Comparison of ENCODE assay signal across 25 cellular contexts in genomic region chr11:113856966-113857759, GRCh38. TPM values are rescaled to one million over a fixed set of nuclear protein-coding genes. Genes with fewer than 3 reads are reported as not detected.
"Had no signal": no experiment of that assay in that cellular context is flagged by ENCODE, and none has a peak within 500 bp of the region (broad histone marks: within the 10 kb centered on the region; RNA-seq: fewer than 3 reads in every experiment).

No MANE protein-coding gene starts in this region.

- H3K36me3 ChIP-seq: uterus had no signal

- H3K9me3 Mint-ChIP-seq: activated B cell treated with CpG ODN at 0.5 μM for 24 hours; activated CD4-positive, alpha-beta memory T cell treated with anti-CD3 and anti-CD28 coated beads for 36 hours; neural crest cell; stimulated activated naive B cell treated with anti-CD40 and anti-IgM and Interleukin-4, amounts not matched to agents 10 μg/mL and 1 μg/mL and 100 μg/mL, for 72 hours had no signal

- H3K27me3 ChIP-seq: body of pancreas, cardiac muscle cell, gastrocnemius medialis, testis, uterus had no signal

- H3K4me3 Mint-ChIP-seq: activated B cell treated with CpG ODN at 0.5 μM for 24 hours; activated CD4-positive, alpha-beta memory T cell treated with anti-CD3 and anti-CD28 coated beads for 36 hours; activated CD4-positive, alpha-beta T cell treated with anti-CD3 and anti-CD28 coated beads for 36 hours; neural crest cell; stimulated activated naive B cell treated with anti-CD40 and anti-IgM and Interleukin-4, amounts not matched to agents 10 μg/mL and 1 μg/mL and 100 μg/mL, for 72 hours had no signal

- DNase-seq: activated B cell treated with CpG ODN at 0.5 μM for 24 hours; activated CD4-positive, alpha-beta memory T cell treated with anti-CD3 and anti-CD28 coated beads for 36 hours; activated CD4-positive, alpha-beta T cell treated with anti-CD3 and anti-CD28 coated beads for 36 hours; activated effector memory CD4-positive, alpha-beta T cell treated with anti-CD3 and anti-CD28 coated beads, Interleukin-2, amount 50 U/mL, for 16 hours; activated naive CD4-positive, alpha-beta T cell treated with anti-CD3 and anti-CD28 coated beads, Interleukin-2, amount 50 U/mL, for 16 hours; anterior cingulate cortex; body of pancreas; effector CD4-positive, alpha-beta T cell; gastrocnemius medialis; hypothalamus; lower lobe of right lung; mesendoderm; mucosa of descending colon; occipital lobe; stimulated activated CD4-positive, alpha-beta T cell treated with anti-CD3 and anti-CD28 coated beads, Interleukin-2, amount 100 ng/mL, for 48 hours; stimulated activated CD8-positive, alpha-beta memory T cell treated with anti-CD3 and anti-CD28 coated beads, Interleukin-4, amount 100 ng/mL, for 48 hours; stimulated activated naive B cell treated with anti-CD40 and anti-IgM and Interleukin-4, amounts not matched to agents 10 μg/mL and 1 μg/mL and 100 μg/mL, for 72 hours; T-helper 9 cell; testis; trophoblast cell; uterus had no signal

- ATAC-seq: activated CD4-positive, alpha-beta T cell treated with anti-CD3 and anti-CD28 coated beads for 36 hours; body of pancreas; gastrocnemius medialis; lower lobe of right lung; mucosa of descending colon; sciatic nerve; stimulated activated naive B cell treated with anti-CD40 and anti-IgM and Interleukin-4, amounts not matched to agents 10 μg/mL and 1 μg/mL and 100 μg/mL, for 72 hours had no signal

- H3K9me3 ChIP-seq: body of pancreas, gastrocnemius medialis, lower lobe of right lung, mucosa of descending colon, testis, uterus had no signal

- H3K27ac ChIP-seq: body of pancreas, cardiac muscle cell, gastrocnemius medialis, lower lobe of right lung, testis, uterus had no signal

- H3K27ac Mint-ChIP-seq: activated B cell treated with CpG ODN at 0.5 μM for 24 hours; activated CD4-positive, alpha-beta memory T cell treated with anti-CD3 and anti-CD28 coated beads for 36 hours; activated CD4-positive, alpha-beta T cell treated with anti-CD3 and anti-CD28 coated beads for 36 hours; stimulated activated naive B cell treated with anti-CD40 and anti-IgM and Interleukin-4, amounts not matched to agents 10 μg/mL and 1 μg/mL and 100 μg/mL, for 72 hours had no signal

- H3K27me3 Mint-ChIP-seq: activated B cell treated with CpG ODN at 0.5 μM for 24 hours; activated CD4-positive, alpha-beta memory T cell treated with anti-CD3 and anti-CD28 coated beads for 36 hours; activated CD4-positive, alpha-beta T cell treated with anti-CD3 and anti-CD28 coated beads for 36 hours; stimulated activated naive B cell treated with anti-CD40 and anti-IgM and Interleukin-4, amounts not matched to agents 10 μg/mL and 1 μg/mL and 100 μg/mL, for 72 hours had no signal

- H3K4me3 ChIP-seq: body of pancreas, cardiac muscle cell, gastrocnemius medialis, lower lobe of right lung, mucosa of descending colon, testis, uterus had no signal

- H3K4me1 ChIP-seq: testis, uterus had no signal

RNA-seq across cellular contexts. Expression of gene HTR3B, which starts 47.4 kb away (rescaled TPM):
- total RNA-seq: activated CD4-positive, alpha-beta memory T cell treated with anti-CD3 and anti-CD28 coated beads for 36 hours; activated CD4-positive, alpha-beta T cell treated with anti-CD3 and anti-CD28 coated beads for 36 hours; body of pancreas; cardiac muscle cell; chondrocyte; gastrocnemius medialis; lower lobe of right lung; mucosa of descending colon; sciatic nerve; uterus had no signal
- polyA plus RNA-seq: cardiac muscle cell had no signal
